Comparison of ENCODE assay signal across 10 cellular contexts in the genomic region with DNA sequence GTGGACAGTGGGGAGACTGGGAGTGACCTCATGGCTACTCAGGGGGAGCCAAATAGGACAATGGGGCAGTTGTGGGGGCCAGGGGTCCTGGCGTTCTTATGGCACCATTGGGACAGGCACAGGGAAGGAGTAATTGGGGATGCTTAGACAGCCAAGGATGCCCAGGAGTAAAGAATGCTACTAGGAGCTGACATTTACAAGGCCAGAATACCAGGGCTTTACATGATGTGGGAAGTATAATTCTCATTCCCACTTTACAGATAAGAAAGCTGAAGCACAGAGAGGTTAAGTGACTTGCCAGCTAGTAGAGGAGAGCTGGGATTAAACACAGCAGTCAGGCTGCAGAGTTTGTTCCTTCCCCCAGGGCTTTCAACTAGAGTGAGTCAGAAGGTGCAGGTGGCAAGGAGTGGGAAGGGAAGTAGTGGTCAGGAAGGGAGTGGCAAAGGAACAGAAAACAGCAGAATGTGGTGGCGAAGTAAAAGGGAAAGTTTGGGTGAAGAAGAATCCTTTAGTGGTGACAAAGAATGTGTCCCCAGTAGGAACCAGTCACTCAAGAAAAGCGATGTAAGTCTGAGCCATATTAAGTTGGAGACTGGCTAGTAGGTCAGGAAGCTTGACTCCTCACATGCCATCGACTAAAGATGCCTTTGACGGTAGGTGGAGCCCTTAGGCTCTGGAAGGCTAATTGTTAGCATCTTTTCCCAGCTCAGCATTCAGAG. TPM values are rescaled to one million over a fixed set of nuclear protein-coding genes. Genes with fewer than 3 reads are reported as not detected.
A peak's percentile ranks its signal among the peaks of the same experiment; 100 is the strongest.
DNase-seq lines count a peak whose midpoint lies in the region; ATAC-seq, FAIRE-seq and TF ChIP-seq lines count a peak whose summit lies in the region.
"Had no signal": no experiment of that assay in that cellular context is flagged by ENCODE, and none has a peak within 500 bp of the region (broad histone marks: within the 10 kb centered on the region; RNA-seq: fewer than 3 reads in every experiment).

No MANE protein-coding gene starts in this region.

- no TSS peak for BruUV-seq in HepG2 (replicated peaks; lab: Mats Ljungman, UMichigan)

- intact Hi-C loops in HepG2 (cut with micrococcal nuclease; ENCODE audit: unreplicated experiment) = loop anchor here (2.0 kb wide), 1 partner anchor 231 kb away; no protein-coding TSS in a partner anchor

- no peak for TF ChIP-seq RAD21 in HepG2 (CRISPR knock-in tag; IDR thresholded peaks at IDR 0.05)

- no peak overlapping the region for H2AFZ ChIP-seq in HepG2 (ENCODE audit: low read length)

- TF ChIP-seq EP300 in HepG2 (IDR thresholded peaks at IDR 0.05; ENCODE audit: low read depth in 2 of 2, low read length in 2 of 2) (no peak), HepG2 (CRISPR knock-in tag; IDR thresholded peaks at IDR 0.05; ENCODE audit: borderline replicate concordance) (no peak)

- in situ Hi-C loops in HepG2 (cut with HindIII; ENCODE audit: extremely low pct_ligation_motif_present, low pct_unique_long_range_greater_than_20kb) = no loop called here

- TF ChIP-seq CTCF in LNCAP (IDR thresholded peaks at IDR 0.05) = peak; percentile 49; the same call in 1 of the 2 replicates
- peak; percentile 67 for TF ChIP-seq CTCF in HepG2 (CRISPR knock-in tag; IDR thresholded peaks at IDR 0.05)

- no peak overlapping the region for H3K4me3 ChIP-seq in HepG2 (replicated peaks in 1 of 3; ENCODE audit: insufficient read depth in 1 of 3, low read depth in 2 of 3, low read length in 3 of 3)

- TF ChIP-seq POLR2A in HepG2 (IDR thresholded peaks at IDR 0.05; ENCODE audit: insufficient read depth in 1 of 2, low read depth in 2 of 2, low read length in 2 of 2) = no peak

- H3K9ac ChIP-seq in HepG2 (ENCODE audit: insufficient read depth, low read depth, low read length) = no peak overlapping the region

- CTCF ChIA-PET in HepG2 (lab: Yijun Ruan, JAX; ENCODE audit: low intra/inter-chr PET ratio, low total read pairs) = interaction anchor here (0.8 kb wide), 1 partner anchor 196 kb away, joined by 3 read pairs; no protein-coding TSS in a partner anchor

- peaks cover 13 to 20% of the 10 kb centered on the region in 2 experiments; a peak in 4 of 5 replicates for H3K36me3 ChIP-seq in HepG2 (replicated peaks in 1 of 2; ENCODE audit: control insufficient read depth in 1 of 2, insufficient read depth in 2 of 2, low read length in 2 of 2)

- no peaks in the 10 kb centered on the region for H4K20me1 ChIP-seq in HepG2 (ENCODE audit: insufficient read depth, low read length)

- H3K4me2 ChIP-seq in HepG2 (ENCODE audit: low read depth, low read length) = no peak overlapping the region

- H3K9me3 ChIP-seq in HepG2 (ENCODE audit: low read length) = no peaks in the 10 kb centered on the region

- H3K79me2 ChIP-seq in HepG2 (ENCODE audit: insufficient read depth, low read length) = no peaks in the 10 kb centered on the region

- H3K27me3 ChIP-seq in HepG2 (ENCODE audit: control insufficient read depth in 1 of 2, insufficient read depth in 2 of 2, low read length in 2 of 2) = no peaks in the 10 kb centered on the region

- peak; percentile 50; the same call in 2 of the 3 replicates for ATAC-seq in HepG2
- ATAC-seq in GM18517 (IDR thresholded peaks at IDR 0.05; ENCODE audit: unreplicated experiment) = no peak

- POLR2A ChIA-PET in HepG2 (lab: Yijun Ruan, JAX) = interaction anchor here (0.8 to 1.4 kb wide), 2 partner anchors 32 to 293 kb away, joined by 3 read pairs; no protein-coding TSS in a partner anchor

- FAIRE-seq in HepG2 (lab: Jason Lieb, UNC) (peak; percentile 78), frontal cortex (lab: Jason Lieb, UNC) (no peak)
- FAIRE-seq: A204.1 had no signal

- peaks cover 24% of the 10 kb centered on the region for H3K4me1 ChIP-seq in HepG2 (ENCODE audit: insufficient read depth, low read length)

- 74% methylated on average over 5 of the region's 5 CpGs for WGBS in HepG2 (ENCODE audit: low lambda C conversion rate)

- DNase-seq in NCI-H1417 (lab: John Stamatoyannopoulos, UW) = peak in 2 of 3 experiments; percentile 28 to 56
- DNase-seq in NCI-H1417 treated with DMSO at 0.1 percent for 48 hours (lab: John Stamatoyannopoulos, UW) = no peak
- peak; percentile 17 for DNase-seq in amniotic epithelial cell (ENCODE audit: low read depth)
- DNase-seq in HepG2 (ENCODE audit: low spot score) = peak; percentile 24
- DNase-seq in frontal cortex (ENCODE audit: low spot score in 2 of 2) = no peak
- DNase-seq in activated CD8-positive, alpha-beta memory T cell treated with anti-CD3 and anti-CD28 coated beads for 24 hours = no peak

- no peak overlapping the region for H3K27ac ChIP-seq in HepG2 (ENCODE audit: extremely low read length, insufficient read depth, low read length)

TF ChIP-seq in HepG2, 621 proteins besides CTCF, POLR2A, EP300 and RAD21 (continues in another document):
- TF ChIP-seq ARID4A (CRISPR knock-in tag; IDR thresholded peaks at IDR 0.05; ENCODE audit: borderline replicate concordance) = no peak
- TF ChIP-seq ZNF33B (CRISPR knock-in tag; IDR thresholded peaks at IDR 0.05) = no peak
- TF ChIP-seq, protein P1, sequence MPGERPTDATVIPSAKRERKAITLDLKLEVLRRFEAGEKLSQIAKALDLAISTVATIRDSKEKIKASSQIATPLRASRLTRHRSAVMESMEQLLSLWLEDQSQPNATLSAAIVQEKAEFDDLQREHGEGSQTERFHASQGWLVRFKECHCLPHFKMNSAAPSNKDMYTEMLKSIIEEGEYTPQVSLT (CRISPR knock-in tag; IDR thresholded peaks at IDR 0.05; ENCODE audit: borderline replicate concordance, low read depth) = no peak
- TF ChIP-seq GFI1 (CRISPR knock-in tag; IDR thresholded peaks at IDR 0.05; ENCODE audit: borderline replicate concordance) = no peak
- TF ChIP-seq ARNT2 (CRISPR knock-in tag; IDR thresholded peaks at IDR 0.05; ENCODE audit: low read depth) = no peak
- TF ChIP-seq ZNF788 (CRISPR knock-in tag; IDR thresholded peaks at IDR 0.05; ENCODE audit: borderline replicate concordance) = no peak
- no peak for TF ChIP-seq ZNF326 (CRISPR knock-in tag; IDR thresholded peaks at IDR 0.05; ENCODE audit: borderline replicate concordance)
- TF ChIP-seq STAG1 (CRISPR knock-in tag; IDR thresholded peaks at IDR 0.05) = peak; percentile 82

RNA-seq across cellular contexts. Expression of gene CPVL, which starts 32.8 kb away (rescaled TPM):
- 30.7 and 59.2 TPM in 2 replicates for total RNA-seq in HepG2 (2016; rRNA removed; fragmentation: Illumina TruSeq; extraction: Trizol)
- total RNA-seq in HepG2 (2016; cell fraction: cytosol; rRNA removed; fragmentation: Illumina TruSeq; extraction: Trizol; ENCODE audit: low read depth) = 4.3 and 6.2 TPM in 2 replicates
- total RNA-seq in HepG2 (2016; cell fraction: insoluble cytoplasmic fraction; rRNA removed; fragmentation: Illumina TruSeq; extraction: Trizol) = 31.2 and 60.0 TPM in 2 replicates
- 7.0 and 7.3 TPM in 2 replicates for total RNA-seq in HepG2 (2016; cell fraction: membrane; rRNA removed; fragmentation: Illumina TruSeq; extraction: Trizol)
- 49.3 and 53.0 TPM in 2 replicates for total RNA-seq in HepG2 (2016; cell fraction: nucleus; rRNA removed; fragmentation: Illumina TruSeq; extraction: Trizol)
- 265 and 294 TPM in 2 replicates for polyA plus RNA-seq in HepG2 (2011; rRNA removed)
- polyA plus RNA-seq in HepG2 (2011; cell fraction: cytosol; rRNA removed) = 146 and 189 TPM in 2 replicates
- polyA plus RNA-seq in HepG2 (2011; cell fraction: nucleus; rRNA removed) = 43.3 and 47.4 TPM in 2 replicates
- polyA plus RNA-seq in HepG2 (2012) = 82.4 and 104 TPM in 2 replicates
- polyA plus RNA-seq in HepG2 (2016; cell fraction: cytosol; fragmentation: Illumina TruSeq; extraction: Trizol; ENCODE audit: low read depth) = 4.6 and 4.9 TPM in 2 replicates
- polyA plus RNA-seq in HepG2 (2016; cell fraction: insoluble cytoplasmic fraction; fragmentation: Illumina TruSeq; extraction: Trizol; ENCODE audit: low read depth) = 25.0 and 26.5 TPM in 2 replicates
- polyA plus RNA-seq in HepG2 (2016; cell fraction: membrane; fragmentation: Illumina TruSeq; extraction: Trizol; ENCODE audit: low read depth) = 4.6 and 5.3 TPM in 2 replicates
- polyA plus RNA-seq in HepG2 (2016; cell fraction: nucleus; fragmentation: Illumina TruSeq; extraction: Trizol; ENCODE audit: insufficient read depth, low read depth) = 57.7 and 58.9 TPM in 2 replicates
- polyA minus RNA-seq in HepG2 (2011; rRNA and poly(A)+ RNA removed; ENCODE audit: low replicate concordance) = 27.4 and 324 TPM in 2 replicates
- 112 and 141 TPM in 2 replicates for polyA minus RNA-seq in HepG2 (2011; cell fraction: cytosol; rRNA and poly(A)+ RNA removed)
- 56.5 and 70.9 TPM in 2 replicates for polyA minus RNA-seq in HepG2 (2011; cell fraction: nucleus; rRNA and poly(A)+ RNA removed)
- total RNA-seq in frontal cortex = 54.6 TPM
- total RNA-seq: pulmonary artery endothelial cell had no signal

Comparison
In these comparisons a context has a peak if more than half of its experiments do, and no peak if none do; other contexts are left out.
1. DNase-seq: peak in NCI-H1417 (2 of 3), amniotic epithelial cell (single experiment) and HepG2 (single experiment); none in NCI-H1417 treated with DMSO at 0.1 percent for 48 hours (single experiment), frontal cortex (0 of 2) and activated CD8-positive, alpha-beta memory T cell treated with anti-CD3 and anti-CD28 coated beads for 24 hours (single experiment).